In genomic region chr5:151077419-151077818, GRCh38 we compare ENCODE assay signal across 1 cellular context.
TF ChIP-seq lines count a peak whose summit lies in the region.

No MANE protein-coding gene starts in this region.

TF ChIP-seq in liver, 16 proteins besides CTCF, POLR2A, EP300 and RAD21 (continued from another document):
- no peak for TF ChIP-seq RXRA (IDR thresholded peaks at IDR 0.05)
- no peak for TF ChIP-seq MAX (IDR thresholded peaks at IDR 0.05)
- no peak for TF ChIP-seq NR2F2 (IDR thresholded peaks at IDR 0.05)
- TF ChIP-seq ZBTB33 (IDR thresholded peaks at IDR 0.05): no peak
- no peak for TF ChIP-seq ATF3 (IDR thresholded peaks at IDR 0.05)
- TF ChIP-seq EGR1 (IDR thresholded peaks at IDR 0.05; ENCODE audit: low read depth in 2 of 2): no peak
- no peak for TF ChIP-seq JUND (IDR thresholded peaks at IDR 0.05)
- no peak for TF ChIP-seq HNF4G (IDR thresholded peaks at IDR 0.05)
